9 cellular contexts compared by ENCODE assay signal in genomic region chr14:61889914-61890351, GRCh38.
A peak's percentile ranks its signal among the peaks of the same experiment; 100 is the strongest.
DNase-seq lines count a peak whose midpoint lies in the region; ATAC-seq and TF ChIP-seq lines count a peak whose summit lies in the region.
"Had no signal": no experiment of that assay in that cellular context is flagged by ENCODE, and none has a peak within 500 bp of the region (broad histone marks: within the 10 kb centered on the region; RNA-seq: fewer than 3 reads in every experiment).

No MANE protein-coding gene starts in this region.

- DNase-seq in SIG-M5 treated with dmso at 0.1 percent for 504 hours (lab: John Stamatoyannopoulos, UW; ENCODE audit: unreplicated experiment): peak; percentile 85
- peak; percentile 30 to 58 for DNase-seq in memory B cell (ENCODE audit: low spot score in 2 of 2)
- no peak for DNase-seq in NCI-H69 (lab: John Stamatoyannopoulos, UW)
- no peak for DNase-seq in NK-92 (lab: John Stamatoyannopoulos, UW; ENCODE audit: unreplicated experiment)
- no peak for DNase-seq in nephron progenitor cell
- DNase-seq in erythroblast (lab: John Stamatoyannopoulos, UW): no peak

- H3K36me3 Mint-ChIP-seq in memory B cell (no peaks in the 10 kb centered on the region), nephron progenitor cell (ENCODE audit: low read depth) (no peaks in the 10 kb centered on the region)

- no peaks in the 10 kb centered on the region for H3K27me3 Mint-ChIP-seq in memory B cell
- peaks cover 3% of the 10 kb centered on the region for H3K27me3 Mint-ChIP-seq in nephron progenitor cell (ENCODE audit: low read depth, poor library complexity)

- TF ChIP-seq POLR2A in erythroblast (IDR thresholded peaks at IDR 0.05; ENCODE audit: low read length): no peak

- H3K27ac Mint-ChIP-seq in memory B cell: peak overlapping the region; percentile 93
- H3K27ac Mint-ChIP-seq in nephron progenitor cell: no peak overlapping the region

- H3K4me1 Mint-ChIP-seq in memory B cell: peaks cover 47% of the 10 kb centered on the region
- no peaks in the 10 kb centered on the region for H3K4me1 Mint-ChIP-seq in nephron progenitor cell

- peak overlapping the region; percentile 73 for H3K4me3 Mint-ChIP-seq in memory B cell
- no peak overlapping the region for H3K4me3 Mint-ChIP-seq in nephron progenitor cell

- H3K9me3 Mint-ChIP-seq in memory B cell (no peaks in the 10 kb centered on the region), nephron progenitor cell (no peaks in the 10 kb centered on the region)

- peak; percentile 100 for ATAC-seq in GM18870 (IDR thresholded peaks at IDR 0.05; ENCODE audit: unreplicated experiment)
- peak; percentile 99 for ATAC-seq in HG02885 (IDR thresholded peaks at IDR 0.05; ENCODE audit: poor library complexity, unreplicated experiment)
- peak; percentile 97 for ATAC-seq in memory B cell (ENCODE audit: low read depth)
- ATAC-seq: Panc1 had no signal

- TF ChIP-seq CTCF in nephron progenitor cell (IDR thresholded peaks at IDR 0.05): no peak

Comparison
In these comparisons a context has a peak if more than half of its experiments do, and no peak if none do; other contexts are left out.
1. DNase-seq: peak in SIG-M5 treated with dmso at 0.1 percent for 504 hours (single experiment) and memory B cell (2 of 2); none in NCI-H69 (single experiment), NK-92 (single experiment), nephron progenitor cell (single experiment) and erythroblast (0 of 2).
2. Peak in every context shown above with its lines, with median percentiles within 50 percentile points of each other: ATAC-seq.